Comparison of ENCODE assay signal across 1 cellular context in genomic region chr1:42680921-42681683, GRCh38.
A peak's percentile ranks its signal among the peaks of the same experiment; 100 is the strongest.
TF ChIP-seq lines count a peak whose summit lies in the region.

No MANE protein-coding gene starts in this region.

TF ChIP-seq in K562, 482 proteins besides CTCF, POLR2A, EP300 and RAD21 (continued from another document and continues in another):
- TF ChIP-seq PBX2 (CRISPR knock-in tag; IDR thresholded peaks at IDR 0.05; ENCODE audit: low read depth) (no peak), PBX2 (tag; conservative IDR thresholded peaks at IDR 0.05; ENCODE audit: low read depth) (no peak), UBTF (IDR thresholded peaks at IDR 0.05; ENCODE audit: borderline replicate concordance in 1 of 2, low read depth in 2 of 2, low read length in 2 of 2) (0 out of 4 replicates have a peak, but pooled peaks of 1 of the 2 experiments have one; percentile 57), BRCA1 (IDR thresholded peaks at IDR 0.05) (no peak), BRCA1 (CRISPR knock-in tag; IDR thresholded peaks at IDR 0.05) (no peak), SOX6 (IDR thresholded peaks at IDR 0.05) (no peak), DDX20 (tag; IDR thresholded peaks at IDR 0.05; ENCODE audit: low read depth) (no peak), TEAD2 (tag; IDR thresholded peaks at IDR 0.05) (no peak), HES1 (IDR thresholded peaks at IDR 0.05; ENCODE audit: low read depth) (no peak), ZC3H8 (IDR thresholded peaks at IDR 0.05) (no peak), CBFB (CRISPR knock-in tag; IDR thresholded peaks at IDR 0.05) (no peak), GTF2A2 (tag; IDR thresholded peaks at IDR 0.05) (no peak), PRDM10 (IDR thresholded peaks at IDR 0.05; ENCODE audit: partially characterized antibody) (peak; percentile 69), TAF15 (IDR thresholded peaks at IDR 0.05; ENCODE audit: low read depth, low read length) (no peak), STAG1 (CRISPR knock-in tag; IDR thresholded peaks at IDR 0.05; ENCODE audit: borderline replicate concordance) (no peak), MXD1 (CRISPR knock-in tag; IDR thresholded peaks at IDR 0.05; ENCODE audit: borderline replicate concordance, poor library complexity, severe bottlenecking) (no peak), ZNF780A (CRISPR knock-in tag; IDR thresholded peaks at IDR 0.05) (no peak), MEIS2 (IDR thresholded peaks at IDR 0.05; ENCODE audit: partially characterized antibody) (no peak), BRF1 (IDR thresholded peaks at IDR 0.05; ENCODE audit: borderline replicate concordance, extremely low read depth, insufficient read length) (no peak), ZBED1 (IDR thresholded peaks at IDR 0.05) (no peak), ILK (tag; IDR thresholded peaks at IDR 0.05; ENCODE audit: borderline replicate concordance, low read depth) (no peak), ARID4B (CRISPR knock-in tag; IDR thresholded peaks at IDR 0.05) (0 out of 2 replicates have a peak, but pooled peaks have one; percentile 34), LCOR (CRISPR knock-in tag; IDR thresholded peaks at IDR 0.05) (peak; percentile 58; the same call in 1 of the 2 replicates), SRSF3 (IDR thresholded peaks at IDR 0.05; ENCODE audit: insufficient read depth, low read length) (no peak), SREBF2 (CRISPR knock-in tag; IDR thresholded peaks at IDR 0.05) (no peak), ARID3A (IDR thresholded peaks at IDR 0.05; ENCODE audit: borderline replicate concordance, low read depth, low read length) (no peak), HCFC1 (IDR thresholded peaks at IDR 0.05; ENCODE audit: low read depth, low read length) (no peak), REST (CRISPR knock-in tag; IDR thresholded peaks at IDR 0.05; ENCODE audit: low read depth) (no peak), ZNF12 (CRISPR knock-in tag; IDR thresholded peaks at IDR 0.05) (no peak), ZNF583 (CRISPR knock-in tag; IDR thresholded peaks at IDR 0.05) (no peak), GTF2E2 (tag; IDR thresholded peaks at IDR 0.05) (no peak; the same call in 1 of the 2 replicates), HBP1 (CRISPR knock-in tag; IDR thresholded peaks at IDR 0.05) (peak; percentile 3; the same call in 1 of the 2 replicates), GABPB1 (CRISPR knock-in tag; IDR thresholded peaks at IDR 0.05) (no peak)
